In genomic region chr10:6348091-6348862, GRCh38 we compare ENCODE assay signal across 8 cellular contexts.
DNase-seq lines count a peak whose midpoint lies in the region; ATAC-seq and TF ChIP-seq lines count a peak whose summit lies in the region.

No MANE protein-coding gene starts in this region.

- no peaks in the 10 kb centered on the region for H3K36me3 ChIP-seq in thymus (ENCODE audit: control insufficient read depth, insufficient read depth)
- no peaks in the 10 kb centered on the region for H3K36me3 ChIP-seq in smooth muscle cell (ENCODE audit: low read depth)

- H3K27me3 ChIP-seq in thymus (ENCODE audit: control insufficient read depth, insufficient read depth): no peaks in the 10 kb centered on the region
- H3K27me3 ChIP-seq in smooth muscle cell (ENCODE audit: low read depth): no peaks in the 10 kb centered on the region

- no peak overlapping the region for H3K9ac ChIP-seq in smooth muscle cell (ENCODE audit: low read depth)

- no peak for TF ChIP-seq CTCF in smooth muscle cell (IDR thresholded peaks at IDR 0.05; ENCODE audit: borderline replicate concordance, insufficient read depth, poor library complexity, severe bottlenecking)

- H3F3A ChIP-seq in smooth muscle cell (ENCODE audit: low read depth): no peaks in the 10 kb centered on the region

- ATAC-seq in GM19455 (IDR thresholded peaks at IDR 0.05; ENCODE audit: unreplicated experiment) (peak; percentile 82), HG03565 (IDR thresholded peaks at IDR 0.05; ENCODE audit: unreplicated experiment) (peak; percentile 82)
- ATAC-seq in activated CD4-positive, CD25-positive, alpha-beta regulatory T cell treated with anti-CD3 and anti-CD28 coated beads, Interleukin-2, amount 50 U/mL, for 24 hours: peak; percentile 91

- H3K27ac ChIP-seq in thymus (ENCODE audit: low read depth) (peak overlapping the region; percentile 83), smooth muscle cell (ENCODE audit: low read depth) (no peak overlapping the region)

- DNase-seq in Ammon's horn (ENCODE audit: low spot score): peak; percentile 90
- peak; percentile 63 for DNase-seq in cerebellar cortex (ENCODE audit: low spot score)
- peak; percentile 29 for DNase-seq in occipital lobe (lab: John Stamatoyannopoulos, UW)
- DNase-seq in smooth muscle cell (lab: John Stamatoyannopoulos, UW; ENCODE audit: unreplicated experiment): no peak

- peaks cover 14% of the 10 kb centered on the region for H3K4me1 ChIP-seq in thymus (ENCODE audit: control insufficient read depth, insufficient read depth, low read length)
- no peaks in the 10 kb centered on the region for H3K4me1 ChIP-seq in smooth muscle cell (ENCODE audit: low read depth)

- no peak overlapping the region for H2AFZ ChIP-seq in smooth muscle cell (ENCODE audit: low read depth)

- H3K4me2 ChIP-seq in smooth muscle cell: no peak overlapping the region

- H3K9me3 ChIP-seq in thymus (ENCODE audit: control insufficient read depth) (no peaks in the 10 kb centered on the region), smooth muscle cell (replicated peaks; ENCODE audit: low read depth) (no peaks in the 10 kb centered on the region)

- H3K4me3 ChIP-seq in thymus (ENCODE audit: low read length) (peak overlapping the region; percentile 38), smooth muscle cell (no peak overlapping the region)

- H3K79me2 ChIP-seq in smooth muscle cell (ENCODE audit: low read depth): no peaks in the 10 kb centered on the region

- no peaks in the 10 kb centered on the region for H4K20me1 ChIP-seq in smooth muscle cell (ENCODE audit: low read depth)

- 17% methylated on average over 16 of the region's 16 CpGs for WGBS in thymus
- WGBS in smooth muscle cell (ENCODE audit: low lambda C conversion rate): 67% methylated on average over 16 of the region's 16 CpGs
